ENCODE assay signal across 22 cellular contexts in genomic region chr1:76281306-76281705, GRCh38.
A peak's percentile ranks its signal among the peaks of the same experiment; 100 is the strongest.
DNase-seq lines count a peak whose midpoint lies in the region; ATAC-seq, FAIRE-seq and TF ChIP-seq lines count a peak whose summit lies in the region.
"Had no signal": no experiment of that assay in that cellular context is flagged by ENCODE, and none has a peak within 500 bp of the region (broad histone marks: within the 10 kb centered on the region; RNA-seq: fewer than 3 reads in every experiment).

No MANE protein-coding gene starts in this region.

- H3K36me3 ChIP-seq in left ventricle myocardium inferior: no peaks in the 10 kb centered on the region
- no peaks in the 10 kb centered on the region for H3K36me3 ChIP-seq in RWPE2 (ENCODE audit: low read depth)
- H3K36me3 ChIP-seq: esophagus muscularis mucosa, sigmoid colon had no signal

- H3K9me3 ChIP-seq in left ventricle myocardium inferior (replicated peaks): no peaks in the 10 kb centered on the region
- no peaks in the 10 kb centered on the region for H3K9me3 ChIP-seq in RWPE2 (ENCODE audit: severe bottlenecking)
- H3K9me3 ChIP-seq: esophagus muscularis mucosa, sigmoid colon had no signal

- TF ChIP-seq CTCF in left ventricle myocardium inferior (IDR thresholded peaks at IDR 0.05; ENCODE audit: borderline replicate concordance) (no peak), RWPE2 (IDR thresholded peaks at IDR 0.05; ENCODE audit: poor library complexity, severe bottlenecking) (no peak)

- FAIRE-seq in urothelium cell line (lab: Jason Lieb, UNC): no peak
- FAIRE-seq: A204.1, GM12878, HepG2 had no signal

- peaks cover 8% of the 10 kb centered on the region for H3K4me1 ChIP-seq in left ventricle myocardium inferior
- no peaks in the 10 kb centered on the region for H3K4me1 ChIP-seq in RWPE2 (ENCODE audit: insufficient read depth, poor library complexity, severe bottlenecking)

- DNase-seq in Right ventricle myocardium inferior (ENCODE audit: missing footprints) (no peak), left ventricle myocardium inferior (no peak), RWPE2 (ENCODE audit: low spot score) (no peak), head of caudate nucleus (peak in 37 of 42 donors; percentile 10 to 67 (median 41)), ecto neural progenitor cell (ENCODE audit: low spot score) (no peak), dedifferentiated amniotic fluid mesenchymal stem cell (ENCODE audit: extremely low spot score) (no peak), NCI-H146 (lab: John Stamatoyannopoulos, UW) (no peak), urothelium cell line (ENCODE audit: low spot score) (no peak)
- DNase-seq: activated CD4-positive, alpha-beta T cell treated with anti-CD3 and anti-CD28 coated beads, Interleukin-2, amount 50 U/mL, for 48 hours; amniotic stem cell; effector CD8-positive, alpha-beta T cell; NCI-H1436 treated with DMSO at 0.1 percent for 48 hours; Right ventricle myocardium superior; sigmoid colon; stimulated activated naive CD4-positive, alpha-beta T cell; T-cell; trophoblast cell had no signal

- ATAC-seq in Right ventricle myocardium inferior: peak; percentile 48
- 0 out of 3 replicates have a peak, but pooled peaks have one; percentile 23 for ATAC-seq in RWPE2 (ENCODE audit: low read depth)
- ATAC-seq: GM12878, HCT116, HepG2, T-cell had no signal

- H3K27me3 ChIP-seq in left ventricle myocardium inferior (ENCODE audit: low read depth) (no peaks in the 10 kb centered on the region), RWPE2 (ENCODE audit: insufficient read depth, poor library complexity, severe bottlenecking) (no peaks in the 10 kb centered on the region)
- H3K27me3 ChIP-seq: esophagus muscularis mucosa, sigmoid colon had no signal

- intact Hi-C loops in Right ventricle myocardium inferior (cut with DNase I): no loop called here
- intact Hi-C loops in left ventricle myocardium inferior (cut with micrococcal nuclease): no loop called here
- intact Hi-C loops in head of caudate nucleus (cut with DNase I): no loop called here

- H3K27ac ChIP-seq in left ventricle myocardium inferior (replicated peaks) (no peak overlapping the region), RWPE2 (ENCODE audit: poor library complexity, severe bottlenecking) (no peak overlapping the region)
- H3K27ac ChIP-seq: esophagus muscularis mucosa, sigmoid colon had no signal

- H3K4me3 ChIP-seq in left ventricle myocardium inferior: no peak overlapping the region
- H3K4me3 ChIP-seq in RWPE2 (ENCODE audit: severe bottlenecking): no peak overlapping the region
- H3K4me3 ChIP-seq: esophagus muscularis mucosa, GM12878, sigmoid colon had no signal

Comparison
In these comparisons a context has a peak if more than half of its experiments do, and no peak if none do; other contexts are left out.
1. DNase-seq: peak in head of caudate nucleus (37 of 42); none in Right ventricle myocardium inferior (single experiment), left ventricle myocardium inferior (single experiment), RWPE2 (single experiment), ecto neural progenitor cell (single experiment), dedifferentiated amniotic fluid mesenchymal stem cell (single experiment), NCI-H146 (single experiment) and urothelium cell line (single experiment).